11 cellular contexts compared by ENCODE assay signal in the genomic region with DNA sequence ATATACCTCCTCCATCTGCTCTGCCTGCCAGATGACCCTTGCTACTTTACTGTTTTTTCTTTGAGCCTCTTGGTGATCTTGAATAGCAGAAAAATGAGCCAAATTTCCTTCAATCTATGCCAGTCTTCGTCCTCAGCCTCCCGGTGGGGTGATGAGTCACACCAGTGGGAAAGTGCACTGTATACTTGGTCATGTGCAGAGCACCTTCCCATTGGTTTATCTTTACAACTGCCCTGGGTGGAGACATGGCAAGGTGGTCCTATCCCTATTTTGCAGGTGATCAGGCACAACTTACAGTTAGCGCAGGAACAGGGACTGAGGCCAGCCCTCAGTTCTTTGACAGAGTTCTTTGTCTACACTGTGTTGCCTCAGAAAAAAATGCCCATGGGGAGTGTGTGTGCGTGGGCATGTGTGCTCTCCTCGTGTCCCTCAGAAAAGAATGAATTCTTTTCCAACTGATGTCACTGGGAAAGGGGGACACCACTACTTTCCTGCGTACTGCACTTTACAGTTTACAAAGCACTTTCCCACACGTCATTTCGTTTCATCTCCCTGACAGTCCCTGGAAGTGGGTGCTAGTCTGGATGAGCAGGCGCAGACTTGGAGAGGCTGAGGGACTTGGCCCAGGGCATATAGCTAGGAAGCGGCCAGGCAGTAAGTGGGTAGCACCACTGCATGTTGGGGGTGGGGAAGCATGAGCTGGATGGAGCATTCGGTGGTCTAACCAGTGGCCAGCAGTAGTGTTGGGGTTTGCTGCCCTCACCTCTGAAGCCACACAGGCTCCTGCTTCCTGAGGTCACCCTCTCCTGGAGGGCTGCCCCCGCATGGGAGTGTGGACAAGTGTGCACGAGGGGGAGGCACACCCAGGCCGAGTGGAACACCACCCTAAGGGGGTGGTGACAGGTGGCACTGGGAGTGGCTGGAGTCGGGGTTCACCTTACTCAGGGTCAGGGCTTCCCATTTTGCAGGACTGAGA. TPM values are rescaled to one million over a fixed set of nuclear protein-coding genes. Genes with fewer than 3 reads are reported as not detected.
A peak's percentile ranks its signal among the peaks of the same experiment; 100 is the strongest.
DNase-seq lines count a peak whose midpoint lies in the region; ATAC-seq and TF ChIP-seq lines count a peak whose summit lies in the region.
"Had no signal": no experiment of that assay in that cellular context is flagged by ENCODE, and none has a peak within 500 bp of the region (broad histone marks: within the 10 kb centered on the region; RNA-seq: fewer than 3 reads in every experiment).

No MANE protein-coding gene starts in this region.

- H3K27ac ChIP-seq in body of pancreas, result peak overlapping the region; percentile 35 to 74 (median 54)
- H3K27ac ChIP-seq: neutrophil had no signal

- 0 out of 2 replicates have a peak, but pooled peaks have one; percentile 19 for TF ChIP-seq EP300 in Ishikawa (IDR thresholded peaks at IDR 0.05; ENCODE audit: borderline replicate concordance)

- TF ChIP-seq POLR2A in body of pancreas (IDR thresholded peaks at IDR 0.05), result no peak

- WGBS in body of pancreas, 2 donors, result 47 to 58% methylated on average over 14 to 15 of the region's 15 CpGs

- no peak for TF ChIP-seq RAD21 in Ishikawa (IDR thresholded peaks at IDR 0.05; ENCODE audit: low read depth)

- H3K4me1 ChIP-seq in body of pancreas, result peaks cover 85% of the 10 kb centered on the region

- H3K27me3 ChIP-seq in body of pancreas, result no peaks in the 10 kb centered on the region
- H3K27me3 ChIP-seq: neutrophil had no signal

- H3K27me3 Mint-ChIP-seq in naive B cell, result no peaks in the 10 kb centered on the region
- H3K27me3 Mint-ChIP-seq: activated naive CD4-positive, alpha-beta T cell treated with anti-CD3 and anti-CD28 coated beads, Interleukin-2, amount 50 U/mL, for 24 hours had no signal

- in situ Hi-C loops in GM13977 (cut with MboI; ENCODE audit: low pct_unique_long_range_greater_than_20kb, low sequenced_read_pairs, unreplicated experiment), result loop anchor here (10.0 kb wide), 1 partner anchor 85 kb away; no protein-coding TSS in a partner anchor

- peak overlapping the region in 5 of 6 donors; percentile 70 to 98 (median 75) for H3K27ac Mint-ChIP-seq in naive B cell
- H3K27ac Mint-ChIP-seq: activated naive CD4-positive, alpha-beta T cell treated with anti-CD3 and anti-CD28 coated beads, Interleukin-2, amount 50 U/mL, for 24 hours had no signal

- peak; percentile 24 for ATAC-seq in body of pancreas
- ATAC-seq in naive B cell (ENCODE audit: low read depth in 2 of 2), result no peak
- no peak for ATAC-seq in GM19351 (IDR thresholded peaks at IDR 0.05; ENCODE audit: unreplicated experiment)
- no peak for ATAC-seq in HG03439 (IDR thresholded peaks at IDR 0.05; ENCODE audit: unreplicated experiment)

- DNase-seq in AG08396 (ENCODE audit: low spot score) (peak; percentile 35), body of pancreas (peak in 2 of 4 donors; percentile 19 to 60), naive B cell (no peak), GM13977 (ENCODE audit: low spot score) (no peak), KG1 (lab: John Stamatoyannopoulos, UW) (no peak)
- DNase-seq: NCI-H1694 had no signal

- no peak overlapping the region for H3K4me3 ChIP-seq in body of pancreas

- no peaks in the 10 kb centered on the region for H3K9me3 Mint-ChIP-seq in naive B cell
- H3K9me3 Mint-ChIP-seq: activated naive CD4-positive, alpha-beta T cell treated with anti-CD3 and anti-CD28 coated beads, Interleukin-2, amount 50 U/mL, for 24 hours had no signal

- intact Hi-C loops in body of pancreas (cut with DNase I), result no loop called here

- H3K4me3 Mint-ChIP-seq in naive B cell, result peak overlapping the region in 7 of 8 donors; percentile 33 to 78 (median 69)
- H3K4me3 Mint-ChIP-seq: activated naive CD4-positive, alpha-beta T cell treated with anti-CD3 and anti-CD28 coated beads, Interleukin-2, amount 50 U/mL, for 24 hours had no signal

- no peaks in the 10 kb centered on the region for H3K36me3 Mint-ChIP-seq in naive B cell

- H3K9me3 ChIP-seq in body of pancreas, result no peaks in the 10 kb centered on the region
- H3K9me3 ChIP-seq: neutrophil had no signal

- no peak for TF ChIP-seq CTCF in body of pancreas (IDR thresholded peaks at IDR 0.05)
- TF ChIP-seq CTCF in GM13977 (IDR thresholded peaks at IDR 0.05; ENCODE audit: extremely low read depth, insufficient read depth, missing control alignments), result no peak

- H3K36me3 ChIP-seq in body of pancreas (replicated peaks in 1 of 2; ENCODE audit: insufficient read depth in 1 of 2, low read depth in 2 of 2), result no peaks in the 10 kb centered on the region
- H3K36me3 ChIP-seq: neutrophil had no signal

- H3K4me1 Mint-ChIP-seq in naive B cell, result peaks cover 87 to 100% (median 97%) of the 10 kb centered on the region in 3 donors

TF ChIP-seq in Ishikawa, 13 proteins besides CTCF, POLR2A, EP300 and RAD21:
- TF ChIP-seq TEAD4 (IDR thresholded peaks at IDR 0.05), result no peak
- TF ChIP-seq, protein P1, sequence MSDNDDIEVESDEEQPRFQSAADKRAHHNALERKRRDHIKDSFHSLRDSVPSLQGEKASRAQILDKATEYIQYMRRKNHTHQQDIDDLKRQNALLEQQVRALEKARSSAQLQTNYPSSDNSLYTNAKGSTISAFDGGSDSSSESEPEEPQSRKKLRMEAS (IDR thresholded peaks at IDR 0.05), result peak; percentile 89
- TF ChIP-seq, protein P2, sequence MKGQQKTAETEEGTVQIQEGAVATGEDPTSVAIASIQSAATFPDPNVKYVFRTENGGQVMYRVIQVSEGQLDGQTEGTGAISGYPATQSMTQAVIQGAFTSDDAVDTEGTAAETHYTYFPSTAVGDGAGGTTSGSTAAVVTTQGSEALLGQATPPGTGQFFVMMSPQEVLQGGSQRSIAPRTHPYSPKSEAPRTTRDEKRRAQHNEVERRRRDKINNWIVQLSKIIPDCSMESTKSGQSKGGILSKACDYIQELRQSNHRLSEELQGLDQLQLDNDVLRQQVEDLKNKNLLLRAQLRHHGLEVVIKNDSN (IDR thresholded peaks at IDR 0.05), result peak; percentile 32; the same call in 1 of the 2 replicates
- TF ChIP-seq NFIC (IDR thresholded peaks at IDR 0.05), result peak; percentile 37; the same call in 1 of the 2 replicates
- TF ChIP-seq EGR1 (IDR thresholded peaks at IDR 0.05), result no peak
TF ChIP-seq in Ishikawa: peak in this region for 3.

RNA-seq across cellular contexts. Expression of gene SMAD3, which starts 24.1 kb away (rescaled TPM):
- total RNA-seq in body of pancreas, result 10 to 100 TPM; 19.7 to 52.4 TPM
- 10 to 100 TPM; 34.7 to 68.7 (median 38.0) TPM for polyA plus RNA-seq in naive B cell (ENCODE audit: low read depth in 6 of 6)
